Comparison of ENCODE assay signal across 1 cellular context in the genomic region with DNA sequence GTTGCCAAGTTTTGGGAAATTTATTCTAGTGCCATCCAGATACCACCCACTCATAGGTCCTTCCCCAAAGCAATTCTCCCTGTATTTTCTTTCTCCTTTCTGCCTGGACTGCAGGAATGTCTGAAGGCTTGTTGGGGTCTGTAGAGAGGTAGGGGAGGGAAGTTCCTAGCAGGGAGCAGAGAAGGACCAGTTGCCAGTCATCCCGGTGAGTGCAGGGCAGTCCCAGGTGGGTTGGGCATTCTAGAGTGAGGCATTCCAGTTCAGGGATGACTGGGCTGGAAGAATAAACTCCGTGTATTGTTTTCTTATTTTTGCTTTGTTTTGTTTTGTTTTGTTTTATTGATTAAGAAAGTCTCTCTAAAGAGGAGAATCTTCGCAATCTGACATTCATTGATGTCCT.
TF ChIP-seq lines count a peak whose summit lies in the region.

No MANE protein-coding gene starts in this region.

TF ChIP-seq in GM23338, 12 proteins besides CTCF, POLR2A, EP300 and RAD21 (continued from another document):
- TF ChIP-seq ZNF114 (CRISPR knock-in tag; IDR thresholded peaks at IDR 0.05), result no peak
